1 cellular context compared by ENCODE assay signal in genomic region chr1:28067523-28068090, GRCh38.
TF ChIP-seq lines count a peak whose summit lies in the region.

No MANE protein-coding gene starts in this region.

TF ChIP-seq in SK-N-SH treated with all-trans-retinoic acid at 6 μM for 48 hours, 23 proteins besides CTCF, POLR2A, EP300 and RAD21 (continued from another document):
- no peak for TF ChIP-seq BACH2 (CRISPR knock-in tag; IDR thresholded peaks at IDR 0.05; ENCODE audit: borderline replicate concordance)
- no peak for TF ChIP-seq PPARA (CRISPR knock-in tag; IDR thresholded peaks at IDR 0.05; ENCODE audit: borderline replicate concordance)
- TF ChIP-seq OSR1 (CRISPR knock-in tag; IDR thresholded peaks at IDR 0.05) = no peak
- TF ChIP-seq, protein P1, sequence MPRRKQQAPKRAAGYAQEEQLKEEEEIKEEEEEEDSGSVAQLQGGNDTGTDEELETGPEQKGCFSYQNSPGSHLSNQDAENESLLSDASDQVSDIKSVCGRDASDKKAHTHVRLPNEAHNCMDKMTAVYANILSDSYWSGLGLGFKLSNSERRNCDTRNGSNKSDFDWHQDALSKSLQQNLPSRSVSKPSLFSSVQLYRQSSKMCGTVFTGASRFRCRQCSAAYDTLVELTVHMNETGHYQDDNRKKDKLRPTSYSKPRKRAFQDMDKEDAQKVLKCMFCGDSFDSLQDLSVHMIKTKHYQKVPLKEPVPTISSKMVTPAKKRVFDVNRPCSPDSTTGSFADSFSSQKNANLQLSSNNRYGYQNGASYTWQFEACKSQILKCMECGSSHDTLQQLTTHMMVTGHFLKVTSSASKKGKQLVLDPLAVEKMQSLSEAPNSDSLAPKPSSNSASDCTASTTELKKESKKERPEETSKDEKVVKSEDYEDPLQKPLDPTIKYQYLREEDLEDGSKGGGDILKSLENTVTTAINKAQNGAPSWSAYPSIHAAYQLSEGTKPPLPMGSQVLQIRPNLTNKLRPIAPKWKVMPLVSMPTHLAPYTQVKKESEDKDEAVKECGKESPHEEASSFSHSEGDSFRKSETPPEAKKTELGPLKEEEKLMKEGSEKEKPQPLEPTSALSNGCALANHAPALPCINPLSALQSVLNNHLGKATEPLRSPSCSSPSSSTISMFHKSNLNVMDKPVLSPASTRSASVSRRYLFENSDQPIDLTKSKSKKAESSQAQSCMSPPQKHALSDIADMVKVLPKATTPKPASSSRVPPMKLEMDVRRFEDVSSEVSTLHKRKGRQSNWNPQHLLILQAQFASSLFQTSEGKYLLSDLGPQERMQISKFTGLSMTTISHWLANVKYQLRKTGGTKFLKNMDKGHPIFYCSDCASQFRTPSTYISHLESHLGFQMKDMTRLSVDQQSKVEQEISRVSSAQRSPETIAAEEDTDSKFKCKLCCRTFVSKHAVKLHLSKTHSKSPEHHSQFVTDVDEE (CRISPR knock-in tag; IDR thresholded peaks at IDR 0.05) = no peak
- no peak for TF ChIP-seq ZFP3 (CRISPR knock-in tag; IDR thresholded peaks at IDR 0.05)
- TF ChIP-seq PATZ1 (CRISPR knock-in tag; IDR thresholded peaks at IDR 0.05; ENCODE audit: borderline replicate concordance) = no peak
- no peak for TF ChIP-seq GLIS3 (CRISPR knock-in tag; IDR thresholded peaks at IDR 0.05)
- TF ChIP-seq ZNF70 (CRISPR knock-in tag; IDR thresholded peaks at IDR 0.05) = no peak
- no peak for TF ChIP-seq SNAI2 (CRISPR knock-in tag; IDR thresholded peaks at IDR 0.05)
- no peak for TF ChIP-seq TOX (CRISPR knock-in tag; IDR thresholded peaks at IDR 0.05; ENCODE audit: borderline replicate concordance)
- no peak for TF ChIP-seq ZFP30 (CRISPR knock-in tag; IDR thresholded peaks at IDR 0.05)
- TF ChIP-seq TCF4 (CRISPR knock-in tag; IDR thresholded peaks at IDR 0.05; ENCODE audit: borderline replicate concordance) = no peak
- TF ChIP-seq ESRRG (CRISPR knock-in tag; IDR thresholded peaks at IDR 0.05) = no peak
